28 cellular contexts compared by ENCODE assay signal in genomic region chr7:4648111-4648510, GRCh38. TPM values are rescaled to one million over a fixed set of nuclear protein-coding genes. Genes with fewer than 3 reads are reported as not detected.
DNase-seq lines count a peak whose midpoint lies in the region; ATAC-seq, FAIRE-seq and TF ChIP-seq lines count a peak whose summit lies in the region.
"Had no signal": no experiment of that assay in that cellular context is flagged by ENCODE, and none has a peak within 500 bp of the region (broad histone marks: within the 10 kb centered on the region; RNA-seq: fewer than 3 reads in every experiment).

No MANE protein-coding gene starts in this region.

- H3F3A ChIP-seq in neural progenitor cell (ENCODE audit: low read depth): peaks cover 35% of the 10 kb centered on the region

- no peak for TF ChIP-seq EP300 in K562 (IDR thresholded peaks at IDR 0.05; ENCODE audit: low read length)

- H3K27me3 ChIP-seq in K562 (ENCODE audit: control insufficient read depth in 2 of 2, insufficient read depth in 2 of 2, low read length in 2 of 2) (no peaks in the 10 kb centered on the region; a peak in 1 of 5 replicates), bronchial epithelial cell (ENCODE audit: control insufficient read depth, insufficient read depth, low read length) (no peaks in the 10 kb centered on the region), neural progenitor cell (peaks cover 17% of the 10 kb centered on the region)
- H3K27me3 ChIP-seq: BE2C, BLaER1 had no signal

- H4K20me1 ChIP-seq in K562 (replicated peaks; ENCODE audit: control insufficient read depth, insufficient read depth, low read length): no peaks in the 10 kb centered on the region
- no peaks in the 10 kb centered on the region for H4K20me1 ChIP-seq in neural progenitor cell (ENCODE audit: low read depth)
- H4K20me1 ChIP-seq: BLaER1 had no signal

- CTCF ChIA-PET in K562 (lab: Yijun Ruan, JAX; ENCODE audit: low intra/inter-chr PET ratio): no interaction called here

- H3K9me1 ChIP-seq in K562 (ENCODE audit: control insufficient read depth, insufficient read depth, low read length): no peaks in the 10 kb centered on the region

- no peak for TF ChIP-seq CTCF in K562 (IDR thresholded peaks at IDR 0.05 in 2 of 3, conservative IDR thresholded peaks at IDR 0.05 in 1 of 3; ENCODE audit: insufficient read depth in 2 of 3, low read depth in 1 of 3, low read length in 3 of 3)
- TF ChIP-seq CTCF in bronchial epithelial cell (IDR thresholded peaks at IDR 0.05; ENCODE audit: insufficient read depth, low read length, severe bottlenecking): no peak
- no peak for TF ChIP-seq CTCF in neural progenitor cell (IDR thresholded peaks at IDR 0.05)

- ATAC-seq in K562 (no peak), GM21447 (IDR thresholded peaks at IDR 0.05; ENCODE audit: unreplicated experiment) (no peak), HG02763 (IDR thresholded peaks at IDR 0.05; ENCODE audit: unreplicated experiment) (no peak)
- ATAC-seq: GM12878 had no signal

- no peaks in the 10 kb centered on the region for H3K36me3 Mint-ChIP-seq in neural progenitor cell
- H3K36me3 Mint-ChIP-seq: CD14-positive monocyte; CD8-positive, alpha-beta memory T cell had no signal

- peaks cover 0 to 4% of the 10 kb centered on the region in 2 experiments; a peak in 3 of 5 replicates for H3K4me1 ChIP-seq in K562 (replicated peaks in 1 of 2; ENCODE audit: control insufficient read depth in 2 of 2, insufficient read depth in 2 of 2, low read length in 2 of 2)
- peaks cover 29% of the 10 kb centered on the region for H3K4me1 ChIP-seq in neural progenitor cell
- H3K4me1 ChIP-seq: BE2C had no signal

- no peaks in the 10 kb centered on the region for H3K79me2 ChIP-seq in K562 (ENCODE audit: control insufficient read depth, insufficient read depth, low read length)
- H3K79me2 ChIP-seq in neural progenitor cell (ENCODE audit: low read depth): no peaks in the 10 kb centered on the region

- H3K27ac Mint-ChIP-seq in neural progenitor cell: peak overlapping the region; percentile 93
- H3K27ac Mint-ChIP-seq: CD14-positive monocyte; CD4-positive, alpha-beta memory T cell; CD4-positive, CD25-positive, alpha-beta regulatory T cell had no signal

- BruUV-seq in K562 (replicated peaks; lab: Mats Ljungman, UMichigan): no TSS peak

- FAIRE-seq in K562 (lab: Jason Lieb, UNC) (no peak), bronchial epithelial cell (lab: Jason Lieb, UNC) (peak; percentile 40), urothelium cell line (lab: Jason Lieb, UNC) (peak; percentile 84)
- FAIRE-seq: A204.1, GM12878, GM12892, GM18507 had no signal

- H3K4me2 ChIP-seq in K562 (ENCODE audit: insufficient read depth, low read length) (no peak overlapping the region), neural progenitor cell (no peak overlapping the region)
- H3K4me2 ChIP-seq: BLaER1 had no signal

- H3K4me3 ChIP-seq in K562: no peak overlapping the region
- H3K4me3 ChIP-seq in bronchial epithelial cell (ENCODE audit: low read depth, low read length): no peak overlapping the region
- H3K4me3 ChIP-seq in neural progenitor cell: no peak overlapping the region
- H3K4me3 ChIP-seq: BLaER1, GM12878 had no signal

- H2AFZ ChIP-seq in K562 (ENCODE audit: low read depth, low read length): 0 out of 2 replicates have a peak overlapping the region, but pooled peaks have one; percentile 51
- H2AFZ ChIP-seq in neural progenitor cell (replicated peaks): no peak overlapping the region

- peak overlapping the region in 1 of 2 experiments; percentile 71; a peak in 2 of 4 replicates for H3K9ac ChIP-seq in K562 (ENCODE audit: insufficient read depth in 1 of 2, low read depth in 2 of 2, low read length in 2 of 2)
- H3K9ac ChIP-seq in neural progenitor cell: no peak overlapping the region
- H3K9ac ChIP-seq: BLaER1 had no signal

- 60% methylated on average over 6 of the region's 7 CpGs for WGBS in K562 (ENCODE audit: insufficient coverage, low coverage, missing lambda C conversion rate)

- no peak for DNase-seq in K562 (ENCODE audit: extremely low read depth in 1 of 4, low spot score in 3 of 4)
- DNase-seq in bronchial epithelial cell (ENCODE audit: low read depth): no peak
- DNase-seq in neural progenitor cell (ENCODE audit: low spot score): no peak
- DNase-seq in urothelium cell line (ENCODE audit: low spot score): no peak
- no peak for DNase-seq in NCI-H1436 (lab: John Stamatoyannopoulos, UW)
- DNase-seq: 8988T; ACHN; BE2C; C1 segment of cervical spinal cord; CD4-positive, alpha-beta memory T cell; CD4-positive, CD25-positive, alpha-beta regulatory T cell; CD8-positive, alpha-beta memory T cell; COR-L47; DMS 273 treated with DMSO at 0.1 percent for 48 hours; DMS153; DMS53; DMS79; DND-41; EL; GDM1 had no signal

- H3K27ac ChIP-seq in K562 (ENCODE audit: extremely low read depth, low read depth, low read length) (no peak overlapping the region), neural progenitor cell (no peak overlapping the region)
- H3K27ac ChIP-seq: BLaER1 had no signal

- TF ChIP-seq RAD21 in K562 (CRISPR knock-in tag; conservative IDR thresholded peaks at IDR 0.05 in 1 of 2, IDR thresholded peaks at IDR 0.05 in 1 of 2): no peak

- intact Hi-C loops in K562 (cut with micrococcal nuclease): no loop called here

- H3K9me3 ChIP-seq in K562 (replicated peaks; ENCODE audit: control insufficient read depth, insufficient read depth, low read depth, low read length) (0 out of 2 replicates have a peak, but pooled peaks cover 2% of the 10 kb centered on the region), neural progenitor cell (ENCODE audit: low read depth) (no peaks in the 10 kb centered on the region)
- H3K9me3 ChIP-seq: BE2C had no signal

- no peak for TF ChIP-seq POLR2A in K562 (conservative IDR thresholded peaks at IDR 0.05)

- H3K4me3 Mint-ChIP-seq in neural progenitor cell: peak overlapping the region; percentile 50
- H3K4me3 Mint-ChIP-seq: CD14-positive monocyte; CD4-positive, alpha-beta memory T cell; CD4-positive, CD25-positive, alpha-beta regulatory T cell; CD8-positive, alpha-beta memory T cell had no signal

- POLR2A ChIA-PET in K562 (lab: Yijun Ruan, JAX): interaction anchor here (0.9 kb wide), 1 partner anchor 27 kb away, joined by 3 read pairs; no protein-coding TSS in a partner anchor

- peaks cover 8% of the 10 kb centered on the region for H3K27me3 Mint-ChIP-seq in neural progenitor cell (ENCODE audit: insufficient read depth, low read depth)
- H3K27me3 Mint-ChIP-seq: CD4-positive, alpha-beta memory T cell; CD8-positive, alpha-beta memory T cell had no signal

- in situ Hi-C loops in K562 (cut with MboI): no loop called here

- H3K9me3 Mint-ChIP-seq in neural progenitor cell: peaks cover 6% of the 10 kb centered on the region
- H3K9me3 Mint-ChIP-seq: CD4-positive, CD25-positive, alpha-beta regulatory T cell had no signal

- H3K36me3 ChIP-seq in K562 (ENCODE audit: control insufficient read depth, insufficient read depth, low read length): no peaks in the 10 kb centered on the region
- H3K36me3 ChIP-seq in bronchial epithelial cell (ENCODE audit: control insufficient read depth, insufficient read depth, low read length): no peaks in the 10 kb centered on the region
- no peaks in the 10 kb centered on the region for H3K36me3 ChIP-seq in neural progenitor cell
- H3K36me3 ChIP-seq: BE2C, BLaER1 had no signal

- peaks cover 34% of the 10 kb centered on the region for H3K4me1 Mint-ChIP-seq in neural progenitor cell
- H3K4me1 Mint-ChIP-seq: CD14-positive monocyte; CD4-positive, alpha-beta memory T cell; CD4-positive, CD25-positive, alpha-beta regulatory T cell; CD8-positive, alpha-beta memory T cell had no signal

TF ChIP-seq in K562, 482 proteins besides CTCF, POLR2A, EP300 and RAD21 (continues in another document):
- TF ChIP-seq HCFC1 (IDR thresholded peaks at IDR 0.05; ENCODE audit: low read depth, low read length) (no peak), HSF4 (CRISPR knock-in tag; IDR thresholded peaks at IDR 0.05; ENCODE audit: borderline replicate concordance) (no peak), TRIM24 (IDR thresholded peaks at IDR 0.05) (no peak), FOXJ3 (CRISPR knock-in tag; IDR thresholded peaks at IDR 0.05) (no peak), NFIC (IDR thresholded peaks at IDR 0.05) (no peak), THAP12 (CRISPR knock-in tag; IDR thresholded peaks at IDR 0.05) (no peak)

RNA-seq across cellular contexts. Expression of gene FOXK1, which starts 34.0 kb away (rescaled TPM):
- 35.6 and 74.5 TPM in 2 replicates for total RNA-seq in K562 (2011; cell fraction: chromatin; rRNA removed; ENCODE audit: low replicate concordance)
- 43.2 and 43.6 TPM in 2 replicates for total RNA-seq in K562 (2011; cell fraction: nucleolus; rRNA removed)
- total RNA-seq in K562 (2011; cell fraction: nucleoplasm; rRNA removed): 40.0 and 43.0 TPM in 2 replicates
- total RNA-seq in K562 (2014; rRNA removed): 17.0 and 19.5 TPM in 2 replicates
- 8.1 and 9.1 TPM in 2 replicates for total RNA-seq in K562 (2014; rRNA removed; fragmentation: Illumina TruSeq; extraction: Trizol)
- total RNA-seq in K562 (2015; rRNA removed; fragmentation: Illumina TruSeq; extraction: Trizol): 8.5 and 9.1 TPM in 2 replicates
- total RNA-seq in K562 (2021): 42.2 and 45.5 TPM in 2 replicates
- polyA plus RNA-seq in K562 (2011; rRNA removed): 2.9 and 4.2 TPM in 2 replicates
- polyA plus RNA-seq in K562 (2011; cell fraction: cytosol; rRNA removed): 3.6 and 6.2 TPM in 2 replicates
- 7.9 and 12.0 TPM in 2 replicates for polyA plus RNA-seq in K562 (2011; cell fraction: nucleus; rRNA removed)
- polyA plus RNA-seq in K562 (2012): 6.4 and 7.3 TPM in 2 replicates
- 5.0 and 6.8 TPM in 2 replicates for polyA plus RNA-seq in K562 (2014; fragmentation: Illumina TruSeq; extraction: Trizol)
- under 1 TPM; 0.32 to 0.34 TPM for polyA plus RNA-seq in K562 (2014; fragmentation: Nextera tagmentation; extraction: Ambion mirVana)
- 11.8 TPM in 2 replicates for polyA plus RNA-seq in K562 (2014; rRNA removed)
- polyA minus RNA-seq in K562 (2011; rRNA and poly(A)+ RNA removed): 6.7 and 8.7 TPM in 2 replicates
- 21.3 and 27.0 TPM in 2 replicates for polyA minus RNA-seq in K562 (2011; cell fraction: cytosol; rRNA and poly(A)+ RNA removed)
- polyA minus RNA-seq in K562 (2011; cell fraction: nucleus; rRNA and poly(A)+ RNA removed): 9.7 and 11.6 TPM in 2 replicates
- total RNA-seq in bronchial epithelial cell: 13.7 and 17.6 TPM in 2 replicates
- 11.1 and 22.4 TPM in 2 replicates for total RNA-seq in neural progenitor cell (ENCODE audit: low replicate concordance)
